In the genomic region with DNA sequence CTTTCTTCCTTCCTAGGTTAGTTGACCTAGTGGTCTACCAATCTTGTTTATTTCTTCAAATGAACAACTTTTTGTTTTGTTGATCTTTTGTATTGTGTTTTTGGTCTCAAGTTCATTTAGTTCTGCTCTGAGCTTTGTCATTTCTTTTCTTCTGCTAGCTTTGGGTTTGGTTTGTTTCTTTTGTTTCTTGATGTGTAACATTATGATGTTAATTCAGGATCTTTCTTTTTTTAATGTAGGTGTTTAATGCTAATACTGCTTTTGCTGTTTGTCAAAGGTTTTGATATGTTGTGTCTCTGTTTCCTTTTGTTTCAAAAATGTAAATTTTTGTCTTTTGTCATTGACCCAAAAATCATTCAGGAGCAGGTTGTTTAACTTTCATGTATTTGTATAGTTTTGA, we compare ENCODE assay signal across 26 cellular contexts.
"Had no signal": no experiment of that assay in that cellular context is flagged by ENCODE, and none has a peak within 500 bp of the region (broad histone marks: within the 10 kb centered on the region; RNA-seq: fewer than 3 reads in every experiment).

No MANE protein-coding gene starts in this region.

- H3K4me1 Mint-ChIP-seq: stimulated activated memory B cell treated with anti-CD40 and anti-IgM and Interleukin-4, amounts not matched to agents 10 μg/mL and 1 μg/mL and 100 μg/mL, for 72 hours; stimulated activated naive CD8-positive, alpha-beta T cell treated with anti-CD3 and anti-CD28 coated beads, Interleukin-15, amount 100 ng/mL, for 72 hours had no signal

- H3K27me3 ChIP-seq: ovary, right atrium auricular region, right lobe of liver, testis, thyroid gland, transverse colon, upper lobe of left lung, vagina had no signal

- DNase-seq: hippocampal formation; islet precursor cell; left ventricle myocardium inferior; midbrain; mucosa of descending colon; naive thymus-derived CD4-positive, alpha-beta T cell; ovary; right lobe of liver; stimulated activated CD4-positive, alpha-beta T cell treated with anti-CD3 and anti-CD28 coated beads, Interleukin-1b, Interleukin-23, amount 100 ng/mL, for 48 hours; stimulated activated CD4-positive, alpha-beta T cell treated with anti-CD3 and anti-CD28 coated beads, Interleukin-2, amount 100 ng/mL, for 48 hours; stimulated activated CD4-positive, alpha-beta T cell treated with anti-CD3 and anti-CD28 coated beads, Interleukin-4, amount 100 ng/mL, for 4 hours; stimulated activated CD8-positive, alpha-beta memory T cell treated with anti-CD3 and anti-CD28 coated beads, Interleukin-4, amount 100 ng/mL, for 48 hours; stimulated activated naive CD4-positive, alpha-beta T cell treated with Interleukin-2 at 50 U/mL for 16 hours; stimulated activated naive CD8-positive, alpha-beta T cell treated with anti-CD3 and anti-CD28 coated beads, Interleukin-15, amount 100 ng/mL, for 72 hours; substantia nigra; testis; thyroid gland; transverse colon; upper lobe of left lung had no signal

- H3K9me3 ChIP-seq: mucosa of descending colon, ovary, right lobe of liver, testis, thyroid gland, vagina had no signal

- H3K27ac ChIP-seq: left ventricle myocardium inferior, ovary, right atrium auricular region, right lobe of liver, testis, thyroid gland, transverse colon, upper lobe of left lung, vagina had no signal

- H3K4me3 ChIP-seq: left ventricle myocardium inferior, lung, mucosa of descending colon, ovary, right atrium auricular region, right lobe of liver, smooth muscle cell, testis, thyroid gland, transverse colon, upper lobe of left lung, vagina had no signal

- ATAC-seq: mucosa of descending colon; naive thymus-derived CD4-positive, alpha-beta T cell; natural killer cell treated with Interleukin-12 subunit alpha and Interleukin-12 subunit beta and Interleukin-15 and Interleukin-18, amount 100 ng/mL, for 72 hours; right lobe of liver; stimulated activated memory B cell treated with anti-CD40 and anti-IgM and Interleukin-4, amounts not matched to agents 10 μg/mL and 1 μg/mL and 100 μg/mL, for 72 hours; stimulated activated naive CD8-positive, alpha-beta T cell treated with anti-CD3 and anti-CD28 coated beads, Interleukin-15, amount 100 ng/mL, for 72 hours had no signal

- H3K27me3 Mint-ChIP-seq: progenitor cell of endocrine pancreas; stimulated activated naive CD8-positive, alpha-beta T cell treated with anti-CD3 and anti-CD28 coated beads, Interleukin-15, amount 100 ng/mL, for 72 hours had no signal

- H3K4me1 ChIP-seq: left ventricle myocardium inferior, right atrium auricular region, right lobe of liver, testis, thyroid gland, transverse colon, upper lobe of left lung, vagina had no signal

- H3K4me2 ChIP-seq: smooth muscle cell had no signal

- H3K36me3 ChIP-seq: left ventricle myocardium inferior, ovary, right atrium auricular region, right lobe of liver, thyroid gland, transverse colon, upper lobe of left lung, vagina had no signal

- H3K27ac Mint-ChIP-seq: naive thymus-derived CD4-positive, alpha-beta T cell; natural killer cell treated with Interleukin-12 subunit alpha and Interleukin-12 subunit beta and Interleukin-15 and Interleukin-18, amount 100 ng/mL, for 72 hours; progenitor cell of endocrine pancreas; stimulated activated memory B cell treated with anti-CD40 and anti-IgM and Interleukin-4, amounts not matched to agents 10 μg/mL and 1 μg/mL and 100 μg/mL, for 72 hours; stimulated activated naive CD8-positive, alpha-beta T cell treated with anti-CD3 and anti-CD28 coated beads, Interleukin-15, amount 100 ng/mL, for 72 hours had no signal

- H3K4me3 Mint-ChIP-seq: naive thymus-derived CD4-positive, alpha-beta T cell; natural killer cell treated with Interleukin-12 subunit alpha and Interleukin-12 subunit beta and Interleukin-15 and Interleukin-18, amount 100 ng/mL, for 72 hours; stimulated activated memory B cell treated with anti-CD40 and anti-IgM and Interleukin-4, amounts not matched to agents 10 μg/mL and 1 μg/mL and 100 μg/mL, for 72 hours; stimulated activated naive CD8-positive, alpha-beta T cell treated with anti-CD3 and anti-CD28 coated beads, Interleukin-15, amount 100 ng/mL, for 72 hours had no signal
